In genomic region chr6:28693751-28694443, GRCh38 we compare ENCODE assay signal across 2 cellular contexts.
TF ChIP-seq lines count a peak whose summit lies in the region.

No MANE protein-coding gene starts in this region.

TF ChIP-seq in SK-N-SH, 30 proteins besides CTCF, POLR2A, EP300 and RAD21 (continued from another document):
- TF ChIP-seq REST (IDR thresholded peaks at IDR 0.05; ENCODE audit: low read depth, low read length) (no peak), NRF1 (IDR thresholded peaks at IDR 0.05; ENCODE audit: low read depth, low read length) (no peak), SIN3A (IDR thresholded peaks at IDR 0.05; ENCODE audit: borderline replicate concordance, low read depth, low read length) (no peak), TEAD4 (IDR thresholded peaks at IDR 0.05; ENCODE audit: borderline replicate concordance, insufficient read depth) (no peak), IRF3 (IDR thresholded peaks at IDR 0.05; ENCODE audit: low read depth, low read length) (no peak)

TF ChIP-seq in SK-N-SH treated with all-trans-retinoic acid at 6 μM for 48 hours, 23 proteins besides CTCF, POLR2A, EP300 and RAD21 (continued from another document):
- TF ChIP-seq OSR1 (CRISPR knock-in tag; IDR thresholded peaks at IDR 0.05) (no peak), CSDC2 (CRISPR knock-in tag; IDR thresholded peaks at IDR 0.05) (no peak), CSRNP3 (CRISPR knock-in tag; IDR thresholded peaks at IDR 0.05) (no peak), ZC3H10 (CRISPR knock-in tag; IDR thresholded peaks at IDR 0.05) (no peak), ZNF70 (CRISPR knock-in tag; IDR thresholded peaks at IDR 0.05) (no peak), TCF4 (CRISPR knock-in tag; IDR thresholded peaks at IDR 0.05; ENCODE audit: borderline replicate concordance) (no peak)
TF ChIP-seq in SK-N-SH treated with all-trans-retinoic acid at 6 μM for 48 hours: peak in this region for 0.
